Comparison of ENCODE assay signal across 23 cellular contexts in genomic region chr11:14784230-14784629, GRCh38.
A peak's percentile ranks its signal among the peaks of the same experiment; 100 is the strongest.
DNase-seq lines count a peak whose midpoint lies in the region; ATAC-seq and TF ChIP-seq lines count a peak whose summit lies in the region.
"Had no signal": no experiment of that assay in that cellular context is flagged by ENCODE, and none has a peak within 500 bp of the region (broad histone marks: within the 10 kb centered on the region; RNA-seq: fewer than 3 reads in every experiment).

No MANE protein-coding gene starts in this region.

- peaks cover 11 to 16% of the 10 kb centered on the region in 2 experiments for H3K4me1 ChIP-seq in neutrophil (ENCODE audit: control insufficient read depth in 1 of 2, insufficient read depth in 1 of 2, low read depth in 1 of 2, low read length in 1 of 2)
- H3K4me1 ChIP-seq: parathyroid adenoma, SJCRH30, transverse colon had no signal

- peaks cover 43% of the 10 kb centered on the region for H3K4me1 Mint-ChIP-seq in activated CD8-positive, alpha-beta memory T cell treated with anti-CD3 and anti-CD28 coated beads, Interleukin-2, amount 10 ng/mL, durations not matched to agents 7 days and 5 days
- peaks cover 27 to 58% (median 52%) of the 10 kb centered on the region in 3 donors for H3K4me1 Mint-ChIP-seq in T-cell
- H3K4me1 Mint-ChIP-seq in activated naive CD8-positive, alpha-beta T cell treated with anti-CD3 and anti-CD28 coated beads, Interleukin-2, amount 50 U/mL, for 24 hours: peaks cover 52% of the 10 kb centered on the region
- H3K4me1 Mint-ChIP-seq: neural crest cell had no signal

- CTCF ChIA-PET in activated CD8-positive, alpha-beta memory T cell treated with anti-CD3 and anti-CD28 coated beads, Interleukin-2, amount 10 ng/mL, durations not matched to agents 7 days and 5 days (lab: Charles Lee): no interaction called here
- CTCF ChIA-PET in T-cell (lab: Charles Lee): no interaction called here

- DNase-seq in activated CD8-positive, alpha-beta memory T cell treated with anti-CD3 and anti-CD28 coated beads, Interleukin-2, amount 10 ng/mL, durations not matched to agents 7 days and 5 days: no peak
- no peak for DNase-seq in activated CD8-positive, alpha-beta memory T cell treated with anti-CD3 and anti-CD28 coated beads, Interleukin-2, amount 50 U/mL, for 48 hours
- DNase-seq in T-cell: no peak
- no peak for DNase-seq in activated naive CD8-positive, alpha-beta T cell treated with anti-CD3 and anti-CD28 coated beads, Interleukin-2, amount 50 U/mL, for 24 hours
- DNase-seq: activated CD4-positive, alpha-beta T cell treated with anti-CD3 and anti-CD28 coated beads for 1 hour; amygdala; DMS79 treated with DMSO at 0.1 percent for 48 hours; KBM-7; NCI-H1436; NCI-H2081 treated with DMSO at 0.1 percent for 48 hours; NCI-H446; NCI-H774; SJCRH30; small intestine; transverse colon had no signal

- peak overlapping the region; percentile 60 for H3K27ac ChIP-seq in neutrophil
- H3K27ac ChIP-seq: epithelial cell of prostate, parathyroid adenoma, SJCRH30, transverse colon had no signal

- H3K4me3 ChIP-seq in neutrophil (ENCODE audit: low read depth in 1 of 2, low read length in 1 of 2): no peak overlapping the region
- H3K4me3 ChIP-seq: SJCRH30, transverse colon had no signal

- no peaks in the 10 kb centered on the region for H3K9me3 ChIP-seq in neutrophil
- H3K9me3 ChIP-seq: SJCRH30, transverse colon had no signal

- H3K27ac Mint-ChIP-seq in activated CD8-positive, alpha-beta memory T cell treated with anti-CD3 and anti-CD28 coated beads, Interleukin-2, amount 10 ng/mL, durations not matched to agents 7 days and 5 days: no peak overlapping the region
- H3K27ac Mint-ChIP-seq in T-cell: peak overlapping the region; percentile 85 to 87
- peak overlapping the region; percentile 81 for H3K27ac Mint-ChIP-seq in activated naive CD8-positive, alpha-beta T cell treated with anti-CD3 and anti-CD28 coated beads, Interleukin-2, amount 50 U/mL, for 24 hours

- peak; percentile 23 for ATAC-seq in activated CD8-positive, alpha-beta memory T cell treated with anti-CD3 and anti-CD28 coated beads, Interleukin-2, amount 10 ng/mL, durations not matched to agents 7 days and 5 days
- ATAC-seq in T-cell (replicated peaks in 1 of 4) (peak in 2 of 4 experiments; percentile 29 to 34), HG02798 (IDR thresholded peaks at IDR 0.05; ENCODE audit: poor library complexity, unreplicated experiment) (no peak), HG02852 (IDR thresholded peaks at IDR 0.05; ENCODE audit: unreplicated experiment) (no peak), HG02571 (IDR thresholded peaks at IDR 0.05; ENCODE audit: unreplicated experiment) (no peak)
- ATAC-seq in activated naive CD8-positive, alpha-beta T cell treated with anti-CD3 and anti-CD28 coated beads, Interleukin-2, amount 50 U/mL, for 24 hours: peak; percentile 28
- ATAC-seq: HCT116 had no signal

- peaks cover 3% of the 10 kb centered on the region for H3K9me3 Mint-ChIP-seq in activated CD8-positive, alpha-beta memory T cell treated with anti-CD3 and anti-CD28 coated beads, Interleukin-2, amount 10 ng/mL, durations not matched to agents 7 days and 5 days (ENCODE audit: low read depth)
- peaks cover 0 to 12% (median 0%) of the 10 kb centered on the region in 3 donors for H3K9me3 Mint-ChIP-seq in T-cell
- H3K9me3 Mint-ChIP-seq in activated naive CD8-positive, alpha-beta T cell treated with anti-CD3 and anti-CD28 coated beads, Interleukin-2, amount 50 U/mL, for 24 hours: peaks cover 21% of the 10 kb centered on the region

- no peaks in the 10 kb centered on the region for H3K27me3 Mint-ChIP-seq in activated CD8-positive, alpha-beta memory T cell treated with anti-CD3 and anti-CD28 coated beads, Interleukin-2, amount 10 ng/mL, durations not matched to agents 7 days and 5 days
- no peaks in the 10 kb centered on the region for H3K27me3 Mint-ChIP-seq in T-cell
- H3K27me3 Mint-ChIP-seq in activated naive CD8-positive, alpha-beta T cell treated with anti-CD3 and anti-CD28 coated beads, Interleukin-2, amount 50 U/mL, for 24 hours: no peaks in the 10 kb centered on the region

- POLR2A ChIA-PET in T-cell (lab: Charles Lee): no interaction called here

- H3K27me3 ChIP-seq in neutrophil: no peaks in the 10 kb centered on the region
- H3K27me3 ChIP-seq: SJCRH30, transverse colon had no signal

- no peak for TF ChIP-seq CTCF in neutrophil (IDR thresholded peaks at IDR 0.05)

- H3K36me3 Mint-ChIP-seq in activated CD8-positive, alpha-beta memory T cell treated with anti-CD3 and anti-CD28 coated beads, Interleukin-2, amount 10 ng/mL, durations not matched to agents 7 days and 5 days: peaks cover 43% of the 10 kb centered on the region
- peaks cover 34% of the 10 kb centered on the region for H3K36me3 Mint-ChIP-seq in T-cell
- peaks cover 45% of the 10 kb centered on the region for H3K36me3 Mint-ChIP-seq in activated naive CD8-positive, alpha-beta T cell treated with anti-CD3 and anti-CD28 coated beads, Interleukin-2, amount 50 U/mL, for 24 hours (ENCODE audit: low read depth)

- no peak overlapping the region for H3K4me3 Mint-ChIP-seq in activated CD8-positive, alpha-beta memory T cell treated with anti-CD3 and anti-CD28 coated beads, Interleukin-2, amount 10 ng/mL, durations not matched to agents 7 days and 5 days
- no peak overlapping the region for H3K4me3 Mint-ChIP-seq in T-cell
- no peak overlapping the region for H3K4me3 Mint-ChIP-seq in activated naive CD8-positive, alpha-beta T cell treated with anti-CD3 and anti-CD28 coated beads, Interleukin-2, amount 50 U/mL, for 24 hours
- H3K4me3 Mint-ChIP-seq: neural crest cell had no signal

- peaks cover 12% of the 10 kb centered on the region for H3K36me3 ChIP-seq in neutrophil
- H3K36me3 ChIP-seq: SJCRH30, transverse colon had no signal

Comparison
In these comparisons a context has a peak if more than half of its experiments do, and no peak if none do; other contexts are left out.
1. ATAC-seq: peak in activated CD8-positive, alpha-beta memory T cell treated with anti-CD3 and anti-CD28 coated beads, Interleukin-2, amount 10 ng/mL, durations not matched to agents 7 days and 5 days (single experiment) and activated naive CD8-positive, alpha-beta T cell treated with anti-CD3 and anti-CD28 coated beads, Interleukin-2, amount 50 U/mL, for 24 hours (single experiment); none in HG02798 (single experiment), HG02852 (single experiment) and HG02571 (single experiment).